ENCODE assay signal across 26 cellular contexts in genomic region chr6:111012143-111012452, GRCh38.
"Had no signal": no experiment of that assay in that cellular context is flagged by ENCODE, and none has a peak within 500 bp of the region (broad histone marks: within the 10 kb centered on the region; RNA-seq: fewer than 3 reads in every experiment).

No MANE protein-coding gene starts in this region.

- ATAC-seq: stimulated activated naive CD8-positive, alpha-beta T cell treated with anti-CD3 and anti-CD28 coated beads, Interleukin-15, Interleukin-2, amounts not matched to agents 100 U/mL and 50 U/mL, for 24 hours had no signal

- H3K9me3 Mint-ChIP-seq: immature natural killer cell; mesothelial cell of epicardium; naive B cell; natural killer cell; stimulated activated naive B cell treated with anti-CD40 and anti-IgM and Interleukin-4, amounts not matched to agents 10 μg/mL and 1 μg/mL and 100 μg/mL, for 72 hours had no signal

- H3K4me3 Mint-ChIP-seq: immature natural killer cell; mesothelial cell of epicardium; naive B cell; natural killer cell; nephron progenitor cell; neural progenitor cell; stimulated activated naive B cell treated with anti-CD40 and anti-IgM and Interleukin-4, amounts not matched to agents 10 μg/mL and 1 μg/mL and 100 μg/mL, for 72 hours had no signal

- H3K27ac Mint-ChIP-seq: mesothelial cell of epicardium; natural killer cell; nephron progenitor cell; neural progenitor cell; stimulated activated naive B cell treated with anti-CD40 and anti-IgM and Interleukin-4, amounts not matched to agents 10 μg/mL and 1 μg/mL and 100 μg/mL, for 72 hours had no signal

- H3K4me1 ChIP-seq: parathyroid adenoma, testis, transverse colon, upper lobe of right lung had no signal

- DNase-seq: kidney; left colon; left ventricle myocardium inferior; natural killer cell; nephron progenitor cell; occipital lobe; psoas muscle; stimulated activated CD4-positive, alpha-beta T cell treated with anti-CD3 and anti-CD28 coated beads, Interleukin-12 subunit alpha, Interleukin-12 subunit beta, amount 100 ng/mL, for 4 hours; stimulated activated CD4-positive, alpha-beta T cell treated with anti-CD3 and anti-CD28 coated beads, Interleukin-15, amount 100 ng/mL, for 24 hours; stimulated activated CD4-positive, alpha-beta T cell treated with anti-CD3 and anti-CD28 coated beads, Interleukin-2, amount 100 ng/mL, for 24 hours; stimulated activated CD4-positive, alpha-beta T cell treated with anti-CD3 and anti-CD28 coated beads, Interleukin-4, amount 100 ng/mL, for 1 hour; stimulated activated naive B cell treated with anti-CD40 and anti-IgM and Interleukin-4, amounts not matched to agents 10 μg/mL and 1 μg/mL and 100 μg/mL, for 72 hours; stimulated activated naive CD8-positive, alpha-beta T cell treated with anti-CD3 and anti-CD28 coated beads, Interleukin-15, Interleukin-2, amounts not matched to agents 100 U/mL and 50 U/mL, for 24 hours; stomach; testis; thyroid gland; transverse colon; upper lobe of right lung had no signal

- H3K27me3 Mint-ChIP-seq: naive B cell; stimulated activated naive B cell treated with anti-CD40 and anti-IgM and Interleukin-4, amounts not matched to agents 10 μg/mL and 1 μg/mL and 100 μg/mL, for 72 hours had no signal

- H3K27ac ChIP-seq: left ventricle myocardium inferior, neural progenitor cell, neutrophil, parathyroid adenoma, psoas muscle, skin epidermis, stomach, testis, thyroid gland, transverse colon, upper lobe of right lung had no signal

- H3K4me1 Mint-ChIP-seq: nephron progenitor cell had no signal

- H3K9me3 ChIP-seq: left ventricle myocardium inferior, neutrophil, psoas muscle, stomach, testis, thyroid gland, transverse colon, upper lobe of right lung had no signal

- H3K4me3 ChIP-seq: left ventricle myocardium inferior, lung, neural progenitor cell, psoas muscle, skin epidermis, stomach, testis, thyroid gland, transverse colon, upper lobe of right lung had no signal
